ENCODE assay signal across 10 cellular contexts in genomic region chr9:33820231-33820745, GRCh38. TPM values are rescaled to one million over a fixed set of nuclear protein-coding genes. Genes with fewer than 3 reads are reported as not detected.
DNase-seq lines count a peak whose midpoint lies in the region; ATAC-seq lines count a peak whose summit lies in the region.
"Had no signal": no experiment of that assay in that cellular context is flagged by ENCODE, and none has a peak within 500 bp of the region (broad histone marks: within the 10 kb centered on the region; RNA-seq: fewer than 3 reads in every experiment).

No MANE protein-coding gene starts in this region.

- POLR2A ChIA-PET in activated CD4-positive, alpha-beta T cell treated with anti-CD3 and anti-CD28 coated beads, Interleukin-2, amount 10 ng/mL, durations not matched to agents 7 days and 5 days (lab: Charles Lee), result no interaction called here
- POLR2A ChIA-PET in activated CD4-positive, alpha-beta memory T cell treated with anti-CD3 and anti-CD28 coated beads, Interleukin-2, amount 10 ng/mL, durations not matched to agents 7 days and 5 days (lab: Charles Lee), result no interaction called here

- DNase-seq in activated CD4-positive, alpha-beta T cell treated with anti-CD3 and anti-CD28 coated beads, Interleukin-2, amount 10 ng/mL, durations not matched to agents 7 days and 5 days, result no peak
- DNase-seq in activated CD4-positive, alpha-beta T cell treated with anti-CD3 and anti-CD28 coated beads for 4 hours, result no peak
- no peak for DNase-seq in activated CD4-positive, alpha-beta memory T cell treated with anti-CD3 and anti-CD28 coated beads, Interleukin-2, amount 10 ng/mL, durations not matched to agents 7 days and 5 days
- DNase-seq in globus pallidus (ENCODE audit: low spot score), result peak; percentile 69
- DNase-seq in stimulated activated effector memory CD8-positive, alpha-beta T cell treated with anti-CD3 and anti-CD28 coated beads, Interleukin-12 subunit alpha, Interleukin-12 subunit beta, amount 100 ng/mL, for 72 hours (ENCODE audit: low spot score in 2 of 2), result no peak
- DNase-seq in NCI-H2171 (lab: John Stamatoyannopoulos, UW), result no peak
- DNase-seq: stimulated activated CD4-positive, alpha-beta T cell treated with anti-CD3 and anti-CD28 coated beads, Interleukin-12 subunit alpha, Interleukin-12 subunit beta, amount 100 ng/mL, for 4 hours had no signal

- ATAC-seq in stimulated activated effector memory CD8-positive, alpha-beta T cell treated with anti-CD3 and anti-CD28 coated beads, Interleukin-12 subunit alpha, Interleukin-12 subunit beta, amount 100 ng/mL, for 72 hours, result no peak
- ATAC-seq in HG03196 (IDR thresholded peaks at IDR 0.05; ENCODE audit: unreplicated experiment), result no peak
- ATAC-seq in GM19397 (IDR thresholded peaks at IDR 0.05; ENCODE audit: unreplicated experiment), result no peak
- ATAC-seq: HCT116 had no signal

- H3K36me3 Mint-ChIP-seq in activated CD4-positive, alpha-beta T cell treated with anti-CD3 and anti-CD28 coated beads, Interleukin-2, amount 10 ng/mL, durations not matched to agents 7 days and 5 days (ENCODE audit: low read depth), result peaks cover 20% of the 10 kb centered on the region
- peaks cover 23% of the 10 kb centered on the region for H3K36me3 Mint-ChIP-seq in activated CD4-positive, alpha-beta memory T cell treated with anti-CD3 and anti-CD28 coated beads, Interleukin-2, amount 10 ng/mL, durations not matched to agents 7 days and 5 days (ENCODE audit: low read depth)
- peaks cover 50% of the 10 kb centered on the region for H3K36me3 Mint-ChIP-seq in stimulated activated effector memory CD8-positive, alpha-beta T cell treated with anti-CD3 and anti-CD28 coated beads, Interleukin-12 subunit alpha, Interleukin-12 subunit beta, amount 100 ng/mL, for 72 hours

- no peak overlapping the region for H3K27ac Mint-ChIP-seq in activated CD4-positive, alpha-beta T cell treated with anti-CD3 and anti-CD28 coated beads, Interleukin-2, amount 10 ng/mL, durations not matched to agents 7 days and 5 days
- no peak overlapping the region for H3K27ac Mint-ChIP-seq in activated CD4-positive, alpha-beta memory T cell treated with anti-CD3 and anti-CD28 coated beads, Interleukin-2, amount 10 ng/mL, durations not matched to agents 7 days and 5 days
- no peak overlapping the region for H3K27ac Mint-ChIP-seq in stimulated activated effector memory CD8-positive, alpha-beta T cell treated with anti-CD3 and anti-CD28 coated beads, Interleukin-12 subunit alpha, Interleukin-12 subunit beta, amount 100 ng/mL, for 72 hours

- H3K27me3 Mint-ChIP-seq in activated CD4-positive, alpha-beta T cell treated with anti-CD3 and anti-CD28 coated beads, Interleukin-2, amount 10 ng/mL, durations not matched to agents 7 days and 5 days, result no peaks in the 10 kb centered on the region
- no peaks in the 10 kb centered on the region for H3K27me3 Mint-ChIP-seq in activated CD4-positive, alpha-beta memory T cell treated with anti-CD3 and anti-CD28 coated beads, Interleukin-2, amount 10 ng/mL, durations not matched to agents 7 days and 5 days

- peaks cover 36% of the 10 kb centered on the region for H3K4me1 Mint-ChIP-seq in activated CD4-positive, alpha-beta T cell treated with anti-CD3 and anti-CD28 coated beads, Interleukin-2, amount 10 ng/mL, durations not matched to agents 7 days and 5 days
- H3K4me1 Mint-ChIP-seq in activated CD4-positive, alpha-beta memory T cell treated with anti-CD3 and anti-CD28 coated beads, Interleukin-2, amount 10 ng/mL, durations not matched to agents 7 days and 5 days, result peaks cover 46% of the 10 kb centered on the region
- H3K4me1 Mint-ChIP-seq in stimulated activated effector memory CD8-positive, alpha-beta T cell treated with anti-CD3 and anti-CD28 coated beads, Interleukin-12 subunit alpha, Interleukin-12 subunit beta, amount 100 ng/mL, for 72 hours, result peaks cover 35% of the 10 kb centered on the region

- no peaks in the 10 kb centered on the region for H3K9me3 Mint-ChIP-seq in activated CD4-positive, alpha-beta T cell treated with anti-CD3 and anti-CD28 coated beads, Interleukin-2, amount 10 ng/mL, durations not matched to agents 7 days and 5 days
- no peaks in the 10 kb centered on the region for H3K9me3 Mint-ChIP-seq in activated CD4-positive, alpha-beta memory T cell treated with anti-CD3 and anti-CD28 coated beads, Interleukin-2, amount 10 ng/mL, durations not matched to agents 7 days and 5 days
- H3K9me3 Mint-ChIP-seq in stimulated activated effector memory CD8-positive, alpha-beta T cell treated with anti-CD3 and anti-CD28 coated beads, Interleukin-12 subunit alpha, Interleukin-12 subunit beta, amount 100 ng/mL, for 72 hours, result no peaks in the 10 kb centered on the region

- H3K4me3 Mint-ChIP-seq in activated CD4-positive, alpha-beta T cell treated with anti-CD3 and anti-CD28 coated beads, Interleukin-2, amount 10 ng/mL, durations not matched to agents 7 days and 5 days, result peak overlapping the region; percentile 84
- peak overlapping the region; percentile 51 for H3K4me3 Mint-ChIP-seq in activated CD4-positive, alpha-beta memory T cell treated with anti-CD3 and anti-CD28 coated beads, Interleukin-2, amount 10 ng/mL, durations not matched to agents 7 days and 5 days
- peak overlapping the region; percentile 72 for H3K4me3 Mint-ChIP-seq in stimulated activated effector memory CD8-positive, alpha-beta T cell treated with anti-CD3 and anti-CD28 coated beads, Interleukin-12 subunit alpha, Interleukin-12 subunit beta, amount 100 ng/mL, for 72 hours

- CTCF ChIA-PET in activated CD4-positive, alpha-beta T cell treated with anti-CD3 and anti-CD28 coated beads, Interleukin-2, amount 10 ng/mL, durations not matched to agents 7 days and 5 days (lab: Charles Lee), result no interaction called here
- CTCF ChIA-PET in activated CD4-positive, alpha-beta memory T cell treated with anti-CD3 and anti-CD28 coated beads, Interleukin-2, amount 10 ng/mL, durations not matched to agents 7 days and 5 days (lab: Charles Lee), result no interaction called here

RNA-seq across cellular contexts. Expression of gene UBE2R2, which starts 3.3 kb away (rescaled TPM):
- 10 to 100 TPM; 33.1 to 36.6 TPM for total RNA-seq in activated CD4-positive, alpha-beta T cell treated with anti-CD3 and anti-CD28 coated beads, Interleukin-2, amount 10 ng/mL, durations not matched to agents 7 days and 5 days
- 10 to 100 TPM; 35.8 to 37.7 TPM for total RNA-seq in activated CD4-positive, alpha-beta memory T cell treated with anti-CD3 and anti-CD28 coated beads, Interleukin-2, amount 10 ng/mL, durations not matched to agents 7 days and 5 days

RNA-seq across cellular contexts. Expression of gene PRSS3, which starts 24.9 kb away (rescaled TPM):
- total RNA-seq in activated CD4-positive, alpha-beta T cell treated with anti-CD3 and anti-CD28 coated beads, Interleukin-2, amount 10 ng/mL, durations not matched to agents 7 days and 5 days, result not detected
- total RNA-seq in activated CD4-positive, alpha-beta memory T cell treated with anti-CD3 and anti-CD28 coated beads, Interleukin-2, amount 10 ng/mL, durations not matched to agents 7 days and 5 days, result not detected
